ENCODE assay signal across 22 cellular contexts in the genomic region with DNA sequence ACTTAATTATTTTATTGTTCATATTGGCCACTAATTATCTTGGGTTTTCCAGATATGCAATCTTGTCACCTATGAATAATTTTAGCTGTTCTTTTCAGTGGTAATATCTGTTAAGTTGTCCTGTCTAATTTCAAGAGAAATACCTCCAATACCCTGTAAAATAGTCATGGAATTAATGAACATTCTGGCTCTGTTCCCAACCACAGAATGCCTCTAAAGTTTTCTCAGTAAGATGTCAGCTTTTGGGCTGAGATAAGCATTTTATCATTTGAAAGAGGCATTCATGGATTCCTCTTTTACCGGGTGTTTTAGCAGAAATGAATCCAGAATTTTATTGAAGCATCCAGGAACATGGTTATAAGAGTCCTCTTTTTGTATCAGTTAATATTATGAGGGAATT.
DNase-seq lines count a peak whose midpoint lies in the region; ATAC-seq and TF ChIP-seq lines count a peak whose summit lies in the region.
"Had no signal": no experiment of that assay in that cellular context is flagged by ENCODE, and none has a peak within 500 bp of the region (broad histone marks: within the 10 kb centered on the region; RNA-seq: fewer than 3 reads in every experiment).

No MANE protein-coding gene starts in this region.

- TF ChIP-seq CTCF in HFFc6 (IDR thresholded peaks at IDR 0.05) (no peak), foreskin keratinocyte (conservative IDR thresholded peaks at IDR 0.05) (no peak)

- no peak overlapping the region for H3K27ac ChIP-seq in foreskin keratinocyte
- H3K27ac ChIP-seq: cardiac muscle cell, SJCRH30, stomach had no signal

- no peak overlapping the region for H3K27ac Mint-ChIP-seq in HFFc6
- no peak overlapping the region for H3K27ac Mint-ChIP-seq in immature natural killer cell
- H3K27ac Mint-ChIP-seq: activated CD4-positive, alpha-beta T cell treated with anti-CD3 and anti-CD28 coated beads, Interleukin-2, amount 10 ng/mL, durations not matched to agents 7 days and 5 days; activated naive CD4-positive, alpha-beta T cell treated with anti-CD3 and anti-CD28 coated beads, Interleukin-2, amount 10 ng/mL, durations not matched to agents 7 days and 5 days; CD4-positive, alpha-beta T cell; natural killer cell treated with Interleukin-12 subunit alpha and Interleukin-12 subunit beta and Interleukin-15 and Interleukin-18, amount 100 ng/mL, for 72 hours; progenitor cell of endocrine pancreas had no signal

- H3K4me3 Mint-ChIP-seq in HFFc6, result no peak overlapping the region
- H3K4me3 Mint-ChIP-seq in immature natural killer cell, result no peak overlapping the region
- H3K4me3 Mint-ChIP-seq: activated CD4-positive, alpha-beta T cell treated with anti-CD3 and anti-CD28 coated beads, Interleukin-2, amount 10 ng/mL, durations not matched to agents 7 days and 5 days; activated naive CD4-positive, alpha-beta T cell treated with anti-CD3 and anti-CD28 coated beads, Interleukin-2, amount 10 ng/mL, durations not matched to agents 7 days and 5 days; CD4-positive, alpha-beta T cell; natural killer cell treated with Interleukin-12 subunit alpha and Interleukin-12 subunit beta and Interleukin-15 and Interleukin-18, amount 100 ng/mL, for 72 hours had no signal

- no peak for ATAC-seq in foreskin keratinocyte
- ATAC-seq in GM19035 (IDR thresholded peaks at IDR 0.05; ENCODE audit: unreplicated experiment), result no peak
- ATAC-seq: natural killer cell treated with Interleukin-12 subunit alpha and Interleukin-12 subunit beta and Interleukin-15 and Interleukin-18, amount 100 ng/mL, for 72 hours had no signal

- H3K27me3 ChIP-seq in foreskin keratinocyte, result no peaks in the 10 kb centered on the region
- H3K27me3 ChIP-seq: cardiac muscle cell, SJCRH30, stomach had no signal

- no peaks in the 10 kb centered on the region for H3K4me1 ChIP-seq in foreskin keratinocyte
- H3K4me1 ChIP-seq: stomach had no signal

- H3K27me3 Mint-ChIP-seq in HFFc6 (ENCODE audit: insufficient read depth), result no peaks in the 10 kb centered on the region
- H3K27me3 Mint-ChIP-seq in immature natural killer cell (ENCODE audit: low read depth in 3 of 3), result no peaks in the 10 kb centered on the region
- H3K27me3 Mint-ChIP-seq: activated CD4-positive, alpha-beta T cell treated with anti-CD3 and anti-CD28 coated beads, Interleukin-2, amount 10 ng/mL, durations not matched to agents 7 days and 5 days; activated naive CD4-positive, alpha-beta T cell treated with anti-CD3 and anti-CD28 coated beads, Interleukin-2, amount 10 ng/mL, durations not matched to agents 7 days and 5 days; CD4-positive, alpha-beta T cell; natural killer cell treated with Interleukin-12 subunit alpha and Interleukin-12 subunit beta and Interleukin-15 and Interleukin-18, amount 100 ng/mL, for 72 hours; progenitor cell of endocrine pancreas had no signal

- DNase-seq in A172 (ENCODE audit: low spot score) (peak; percentile 43), HFFc6 (peak; percentile 72), amniotic stem cell (lab: John Stamatoyannopoulos, UW) (peak; percentile 7), foreskin keratinocyte (peak; percentile 32 to 53), inferior parietal cortex (ENCODE audit: extremely low spot score) (no peak), NCI-H2196 (lab: John Stamatoyannopoulos, UW; ENCODE audit: unreplicated experiment) (no peak), immature natural killer cell (no peak)
- DNase-seq: 8988T; activated CD4-positive, alpha-beta T cell treated with anti-CD3 and anti-CD28 coated beads, Interleukin-2, amount 10 ng/mL, durations not matched to agents 7 days and 5 days; activated naive CD4-positive, alpha-beta T cell treated with anti-CD3 and anti-CD28 coated beads, Interleukin-2, amount 10 ng/mL, durations not matched to agents 7 days and 5 days; activated T-cell treated with anti-CD3 and anti-CD28 coated beads for 4 hours; CD4-positive, alpha-beta T cell; effector CD4-positive, alpha-beta T cell; Karpas-422; NCI-H1417 treated with DMSO at 0.1 percent for 48 hours; NCI-H446; stomach had no signal

- peaks cover 1% of the 10 kb centered on the region; the same call in 1 of the 2 replicates for H3K36me3 Mint-ChIP-seq in HFFc6 (ENCODE audit: low read depth)
- H3K36me3 Mint-ChIP-seq in immature natural killer cell, result peaks cover 3 to 13% (median 6%) of the 10 kb centered on the region in 3 donors
- H3K36me3 Mint-ChIP-seq: activated naive CD4-positive, alpha-beta T cell treated with anti-CD3 and anti-CD28 coated beads, Interleukin-2, amount 10 ng/mL, durations not matched to agents 7 days and 5 days had no signal

- no peaks in the 10 kb centered on the region; the same call in 1 of the 2 replicates for H3K9me3 Mint-ChIP-seq in HFFc6
- peaks cover 0 to 6% (median 1%) of the 10 kb centered on the region in 6 donors for H3K9me3 Mint-ChIP-seq in immature natural killer cell
- H3K9me3 Mint-ChIP-seq: natural killer cell treated with Interleukin-12 subunit alpha and Interleukin-12 subunit beta and Interleukin-15 and Interleukin-18, amount 100 ng/mL, for 72 hours had no signal

- peaks cover 25% of the 10 kb centered on the region for H3K4me1 Mint-ChIP-seq in HFFc6 (ENCODE audit: low read depth)
- peaks cover 33 to 38% of the 10 kb centered on the region in 2 donors for H3K4me1 Mint-ChIP-seq in immature natural killer cell

Comparison
In these comparisons a context has a peak if more than half of its experiments do, and no peak if none do; other contexts are left out.
1. DNase-seq: peak in A172 (single experiment), HFFc6 (single experiment), amniotic stem cell (single experiment) and foreskin keratinocyte (2 of 2); none in inferior parietal cortex (single experiment), NCI-H2196 (single experiment) and immature natural killer cell (0 of 3).